In genomic region chr1:6424619-6425593, GRCh38 we compare ENCODE assay signal across 8 cellular contexts. TPM values are rescaled to one million over a fixed set of nuclear protein-coding genes. Genes with fewer than 3 reads are reported as not detected.
DNase-seq lines count a peak whose midpoint lies in the region; ATAC-seq, FAIRE-seq and TF ChIP-seq lines count a peak whose summit lies in the region.

TSS of gene ESPN (plus strand) at chr1:6424776. CDS start at chr1:6424956, 180 bp downstream.

- peak within 1 kb of the TSS; percentile 92 for H3K4me2 ChIP-seq in BLaER1
- H3K4me2 ChIP-seq in astrocyte (ENCODE audit: low read length), result peak within 1 kb of the TSS; percentile 22

- no peaks in the 10 kb centered on the region for H3K79me2 ChIP-seq in astrocyte (ENCODE audit: insufficient read depth, low read length)

- H3K9me3 Mint-ChIP-seq in astrocyte (ENCODE audit: unreplicated experiment), result no peaks in the 10 kb centered on the region

- H4K20me1 ChIP-seq in BLaER1 (peaks cover 40% of the 10 kb centered on the region), astrocyte (ENCODE audit: insufficient read depth, low read length) (no peaks in the 10 kb centered on the region)

- H2AFZ ChIP-seq in astrocyte (ENCODE audit: low read depth, low read length), result peak within 1 kb of the TSS; percentile 52

- DNase-seq in astrocyte (ENCODE audit: low read depth) (no peak), NCI-H510A (lab: John Stamatoyannopoulos, UW) (no peak), putamen (ENCODE audit: low spot score) (no peak)
- DNase-seq in activated CD4-positive, CD25-positive, alpha-beta regulatory T cell treated with anti-CD3 and anti-CD28 coated beads, Interleukin-2, amount 50 U/mL, for 72 hours, result no peak

- H3K9ac ChIP-seq in BLaER1 (no peak within 1 kb of the TSS; the same call in 1 of the 2 replicates), HUES48 (ENCODE audit: low read depth, low read length) (no peak within 1 kb of the TSS), astrocyte (ENCODE audit: low read length) (no peak within 1 kb of the TSS), mucosa of rectum (ENCODE audit: low read depth in 1 of 2, low read length in 2 of 2) (peak within 1 kb of the TSS in 1 of 2 donors; percentile 43)

- ATAC-seq in HG02623 (IDR thresholded peaks at IDR 0.05; ENCODE audit: unreplicated experiment), result no peak

- peak within 1 kb of the TSS; percentile 41 for H3K4me3 Mint-ChIP-seq in astrocyte (ENCODE audit: unreplicated experiment)

- peak within 1 kb of the TSS; percentile 7 for H3K27ac Mint-ChIP-seq in astrocyte (ENCODE audit: unreplicated experiment)

- FAIRE-seq in astrocyte (lab: Jason Lieb, UNC), result no peak

- H3K27me3 Mint-ChIP-seq in astrocyte (ENCODE audit: low read depth, unreplicated experiment), result peaks cover 60% of the 10 kb centered on the region

- H3K27ac ChIP-seq in BLaER1, result no peak within 1 kb of the TSS
- no peak within 1 kb of the TSS for H3K27ac ChIP-seq in HUES48 (ENCODE audit: low read depth, low read length)
- no peak within 1 kb of the TSS for H3K27ac ChIP-seq in astrocyte (ENCODE audit: low read depth, low read length)
- H3K27ac ChIP-seq in mucosa of rectum (ENCODE audit: low read depth in 2 of 2, low read length in 2 of 2), result no peak within 1 kb of the TSS

- H3K27me3 ChIP-seq in BLaER1 (peaks cover 78% of the 10 kb centered on the region), HUES48 (ENCODE audit: control insufficient read depth, insufficient read depth, low read length) (peaks cover 76% of the 10 kb centered on the region), astrocyte (ENCODE audit: insufficient read depth, low read length) (peaks cover 52% of the 10 kb centered on the region), mucosa of rectum (ENCODE audit: control insufficient read depth in 2 of 2, insufficient read depth in 2 of 2, low read length in 2 of 2) (peaks cover 24 to 32% of the 10 kb centered on the region in 2 donors)

- H3K36me3 ChIP-seq in BLaER1 (no peaks in the 10 kb centered on the region), HUES48 (ENCODE audit: control insufficient read depth, insufficient read depth, low read length) (no peaks in the 10 kb centered on the region), astrocyte (ENCODE audit: insufficient read depth, low read length) (no peaks in the 10 kb centered on the region), mucosa of rectum (ENCODE audit: control insufficient read depth in 2 of 2, insufficient read depth in 2 of 2, low read length in 2 of 2) (no peaks in the 10 kb centered on the region)

- no peaks in the 10 kb centered on the region for H3K9me3 ChIP-seq in BLaER1
- no peaks in the 10 kb centered on the region for H3K9me3 ChIP-seq in HUES48 (ENCODE audit: control insufficient read depth, insufficient read depth, low read length)
- no peaks in the 10 kb centered on the region for H3K9me3 ChIP-seq in astrocyte (ENCODE audit: insufficient read depth, low read depth, low read length)
- H3K9me3 ChIP-seq in mucosa of rectum (ENCODE audit: control insufficient read depth in 2 of 2, low read length in 2 of 2), result no peaks in the 10 kb centered on the region

- H3K4me1 ChIP-seq in BLaER1 (peaks cover 76% of the 10 kb centered on the region), HUES48 (ENCODE audit: control insufficient read depth, insufficient read depth, low read length) (peaks cover 3% of the 10 kb centered on the region; the same call in 1 of the 2 replicates), astrocyte (ENCODE audit: insufficient read depth, low read length) (peaks cover 22% of the 10 kb centered on the region), mucosa of rectum (ENCODE audit: control insufficient read depth in 2 of 2, insufficient read depth in 2 of 2, low read length in 2 of 2) (peaks cover 46 to 56% of the 10 kb centered on the region in 2 donors)

- no peaks in the 10 kb centered on the region for H3K4me1 Mint-ChIP-seq in astrocyte (ENCODE audit: low read depth, unreplicated experiment)

- peak within 1 kb of the TSS; percentile 58 for H3K4me3 ChIP-seq in BLaER1
- H3K4me3 ChIP-seq in HUES48 (ENCODE audit: low read depth, low read length), result peak within 1 kb of the TSS; percentile 45; the same call in 1 of the 2 replicates
- no peak within 1 kb of the TSS for H3K4me3 ChIP-seq in astrocyte (ENCODE audit: insufficient read depth, low read depth, low read length)
- peak within 1 kb of the TSS; percentile 17 to 31 for H3K4me3 ChIP-seq in mucosa of rectum (ENCODE audit: low read length in 2 of 2)

- H3K36me3 Mint-ChIP-seq in astrocyte (ENCODE audit: low read depth, unreplicated experiment), result no peaks in the 10 kb centered on the region

- TF ChIP-seq CTCF in astrocyte (IDR thresholded peaks at IDR 0.05; ENCODE audit: insufficient read depth, low read depth, low read length), result no peak

RNA-seq across cellular contexts. Expression of gene ESPN, which starts in this region (rescaled TPM):
- total RNA-seq in astrocyte, result 0.66 and 0.96 TPM in 2 replicates
